Comparison of ENCODE assay signal across 16 cellular contexts in the genomic region with DNA sequence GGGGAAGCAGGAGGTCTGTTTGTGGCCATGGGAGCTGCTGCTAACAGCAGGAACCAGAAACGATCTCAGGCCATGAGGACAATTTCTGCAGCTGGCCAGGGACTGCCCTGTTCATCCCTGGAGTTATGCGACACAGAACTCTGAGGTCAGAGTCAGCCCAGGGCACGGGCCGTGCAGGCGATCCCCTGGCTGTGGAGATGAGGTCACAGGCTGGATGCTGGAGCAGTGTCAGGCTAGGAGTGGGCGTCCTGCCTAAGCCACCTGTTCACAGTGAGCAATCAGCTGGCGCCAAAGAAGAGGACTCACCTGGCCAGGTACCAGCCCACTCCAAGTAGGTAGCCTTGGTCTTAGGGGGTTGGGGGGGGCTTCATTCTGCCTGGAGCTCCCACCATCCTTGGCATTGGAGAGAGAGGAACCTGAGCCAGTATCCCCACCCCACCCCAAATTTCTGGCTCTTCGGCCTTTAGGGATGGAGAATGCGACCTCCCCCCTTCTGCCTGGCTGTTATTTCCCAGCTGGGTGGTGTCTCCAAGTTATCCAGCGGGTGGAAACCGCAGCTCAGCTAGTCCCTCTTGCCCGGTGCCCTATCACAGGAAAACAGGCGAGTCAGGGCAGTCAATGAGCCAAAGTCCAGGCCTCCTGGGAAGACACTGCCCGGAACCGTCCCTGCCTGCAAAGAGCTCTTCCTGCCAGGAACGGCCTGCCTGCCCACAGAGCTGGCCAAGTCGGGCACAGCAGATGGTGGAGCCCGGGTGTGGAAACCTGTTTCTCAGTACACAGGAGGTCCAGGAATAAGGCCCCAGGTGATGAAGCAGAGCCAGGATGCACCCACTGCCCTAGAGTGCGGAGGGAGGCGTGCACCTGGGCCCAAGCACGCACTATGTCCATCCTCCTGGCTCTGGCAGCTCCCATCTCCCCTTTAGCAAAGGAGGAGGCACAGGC. TPM values are rescaled to one million over a fixed set of nuclear protein-coding genes. Genes with fewer than 3 reads are reported as not detected.
DNase-seq lines count a peak whose midpoint lies in the region; ATAC-seq, FAIRE-seq and TF ChIP-seq lines count a peak whose summit lies in the region.
"Had no signal": no experiment of that assay in that cellular context is flagged by ENCODE, and none has a peak within 500 bp of the region (broad histone marks: within the 10 kb centered on the region; RNA-seq: fewer than 3 reads in every experiment).

No MANE protein-coding gene starts in this region.

- H3K4me3 Mint-ChIP-seq in activated T-cell treated with anti-CD3 and anti-CD28 coated beads, Interleukin-2, amount 50 U/mL, for 72 hours, result no peak overlapping the region

- ATAC-seq in activated T-cell treated with anti-CD3 and anti-CD28 coated beads, Interleukin-2, amount 50 U/mL, for 72 hours (replicated peaks in 1 of 2), result no peak
- ATAC-seq: GM12878 had no signal

- peaks cover 15% of the 10 kb centered on the region for H3K4me1 ChIP-seq in prostate gland (replicated peaks)

- no peaks in the 10 kb centered on the region for H3K9me3 Mint-ChIP-seq in activated T-cell treated with anti-CD3 and anti-CD28 coated beads, Interleukin-2, amount 50 U/mL, for 72 hours
- H3K9me3 Mint-ChIP-seq: activated T-helper 1 cell treated with anti-CD3 and anti-CD28 coated beads, Interleukin-12 subunit alpha, Interleukin-12 subunit beta, Interleukin-2, Interleukin-4 antibody, amounts not matched to agents 30 ng/mL and 10 ng/mL and 1 ng/mL, durations not matched to agents 14 hours and 24 hours and 36 hours; CD4-positive, alpha-beta memory T cell had no signal

- DNase-seq in H54 (ENCODE audit: insufficient read length, low spot score) (peak; percentile 95), NCI-H69 (lab: John Stamatoyannopoulos, UW) (peak; percentile 58), fibroblast of pulmonary artery (ENCODE audit: low read depth) (peak; percentile 21), prostate gland (ENCODE audit: low spot score) (peak; percentile 83), putamen (ENCODE audit: low spot score) (no peak)
- no peak for DNase-seq in activated T-cell treated with anti-CD3 and anti-CD28 coated beads, Interleukin-2, amount 50 U/mL, for 72 hours
- no peak for DNase-seq in activated CD8-positive, alpha-beta memory T cell treated with anti-CD3 and anti-CD28 coated beads for 24 hours
- DNase-seq in activated CD8-positive, alpha-beta memory T cell treated with anti-CD3 and anti-CD28 coated beads, Interleukin-2, amount 50 U/mL, for 4 hours, result no peak
- DNase-seq: CD4-positive, alpha-beta memory T cell; NCI-H1694 treated with DMSO at 0.1 percent for 48 hours had no signal

- TF ChIP-seq CTCF in fibroblast of pulmonary artery (IDR thresholded peaks at IDR 0.05; ENCODE audit: low read length, missing control alignments) (no peak), prostate gland (IDR thresholded peaks at IDR 0.05) (no peak)

- H3K27me3 Mint-ChIP-seq in activated T-cell treated with anti-CD3 and anti-CD28 coated beads, Interleukin-2, amount 50 U/mL, for 72 hours (ENCODE audit: low read depth), result no peaks in the 10 kb centered on the region

- H3K36me3 Mint-ChIP-seq in activated T-cell treated with anti-CD3 and anti-CD28 coated beads, Interleukin-2, amount 50 U/mL, for 72 hours (ENCODE audit: insufficient read depth in 2 of 2), result no peaks in the 10 kb centered on the region

- no peak overlapping the region for H3K27ac Mint-ChIP-seq in activated T-cell treated with anti-CD3 and anti-CD28 coated beads, Interleukin-2, amount 50 U/mL, for 72 hours
- H3K27ac Mint-ChIP-seq: activated T-helper 1 cell treated with anti-CD3 and anti-CD28 coated beads, Interleukin-12 subunit alpha, Interleukin-12 subunit beta, Interleukin-2, Interleukin-4 antibody, amounts not matched to agents 30 ng/mL and 10 ng/mL and 1 ng/mL, durations not matched to agents 14 hours and 24 hours and 36 hours had no signal

- 43% methylated on average over 18 of the region's 21 CpGs for WGBS in prostate gland

- no peak overlapping the region for H3K4me3 ChIP-seq in fibroblast of pulmonary artery (replicated peaks; ENCODE audit: low read depth, low read length)
- H3K4me3 ChIP-seq in prostate gland, result no peak overlapping the region
- H3K4me3 ChIP-seq: cardiac muscle cell, GM12878, upper lobe of left lung had no signal

- no peaks in the 10 kb centered on the region for H3K27me3 ChIP-seq in prostate gland (replicated peaks; ENCODE audit: insufficient read depth)
- H3K27me3 ChIP-seq: cardiac muscle cell, upper lobe of left lung had no signal

- intact Hi-C loops in prostate gland (cut with DNase I), result loop anchor here (5.0 kb wide), 1 partner anchor 1093 kb away; no protein-coding TSS in a partner anchor

- H3K36me3 ChIP-seq in prostate gland, result no peaks in the 10 kb centered on the region
- H3K36me3 ChIP-seq: cardiac muscle cell, upper lobe of left lung had no signal

- H3K4me1 Mint-ChIP-seq in activated T-cell treated with anti-CD3 and anti-CD28 coated beads, Interleukin-2, amount 50 U/mL, for 72 hours (ENCODE audit: low read depth), result peaks cover 18% of the 10 kb centered on the region

- no peak for FAIRE-seq in H54 (lab: Jason Lieb, UNC)
- FAIRE-seq: GM12878, TTC549 had no signal

- H3K27ac ChIP-seq in prostate gland, result peak overlapping the region; percentile 76 to 78
- H3K27ac ChIP-seq: cardiac muscle cell, upper lobe of left lung had no signal

- TF ChIP-seq POLR2A in H54 (IDR thresholded peaks at IDR 0.05; ENCODE audit: low read depth, low read length) (no peak), prostate gland (IDR thresholded peaks at IDR 0.05) (no peak)

- no peaks in the 10 kb centered on the region for H3K9me3 ChIP-seq in prostate gland
- H3K9me3 ChIP-seq: upper lobe of left lung had no signal

RNA-seq across cellular contexts. Expression of a gene that starts 1.8 kb away (rescaled TPM):
- total RNA-seq in prostate gland, result 10 to 100 TPM; 30.1 to 76.2 TPM
- total RNA-seq in activated T-cell treated with anti-CD3 and anti-CD28 coated beads, Interleukin-2, amount 50 U/mL, for 72 hours, result 10 to 100 TPM; 30.0 to 36.4 TPM

RNA-seq across cellular contexts. Expression of a gene that starts 58.0 kb away (rescaled TPM):
- total RNA-seq in prostate gland, result under 1 TPM in 1 of 2 donors, not detected in 1; 0.62 TPM
- total RNA-seq in activated T-cell treated with anti-CD3 and anti-CD28 coated beads, Interleukin-2, amount 50 U/mL, for 72 hours, result 1 to 10 TPM in 1 of 2 donors, under 1 TPM in 1; 0.34 to 1.3 TPM
- total RNA-seq: pulmonary artery endothelial cell had no signal

Comparison
In these comparisons a context has a peak if more than half of its experiments do, and no peak if none do; other contexts are left out.
1. DNase-seq: peak in H54 (single experiment), NCI-H69 (single experiment), fibroblast of pulmonary artery (single experiment) and prostate gland (single experiment); none in activated T-cell treated with anti-CD3 and anti-CD28 coated beads, Interleukin-2, amount 50 U/mL, for 72 hours (0 of 2), activated CD8-positive, alpha-beta memory T cell treated with anti-CD3 and anti-CD28 coated beads for 24 hours (single experiment), putamen (single experiment) and activated CD8-positive, alpha-beta memory T cell treated with anti-CD3 and anti-CD28 coated beads, Interleukin-2, amount 50 U/mL, for 4 hours (single experiment).